Comparison of ENCODE assay signal across 17 cellular contexts in genomic region chr11:8715501-8715900, GRCh38. TPM values are rescaled to one million over a fixed set of nuclear protein-coding genes. Genes with fewer than 3 reads are reported as not detected.
DNase-seq lines count a peak whose midpoint lies in the region; ATAC-seq and TF ChIP-seq lines count a peak whose summit lies in the region.
"Had no signal": no experiment of that assay in that cellular context is flagged by ENCODE, and none has a peak within 500 bp of the region (broad histone marks: within the 10 kb centered on the region; RNA-seq: fewer than 3 reads in every experiment).

No MANE protein-coding gene starts in this region.

- no peak for TF ChIP-seq POLR2A in adrenal gland (IDR thresholded peaks at IDR 0.05)
- no peak for TF ChIP-seq POLR2A in esophagus muscularis mucosa (IDR thresholded peaks at IDR 0.05; ENCODE audit: low read depth)
- no peak for TF ChIP-seq POLR2A in tibial nerve (IDR thresholded peaks at IDR 0.05)

- H3K27me3 ChIP-seq in adrenal gland (no peaks in the 10 kb centered on the region), esophagus muscularis mucosa (no peaks in the 10 kb centered on the region), neutrophil (no peaks in the 10 kb centered on the region), tibial nerve (no peaks in the 10 kb centered on the region)

- intact Hi-C loops in adrenal gland (cut with DNase I) = no loop called here
- intact Hi-C loops in esophagus muscularis mucosa (cut with DNase I) = no loop called here

- H3K36me3 ChIP-seq in adrenal gland (replicated peaks in 1 of 2) = peaks cover 0 to 53% of the 10 kb centered on the region in 2 donors
- peaks cover 5 to 62% (median 46%) of the 10 kb centered on the region in 4 donors for H3K36me3 ChIP-seq in esophagus muscularis mucosa
- H3K36me3 ChIP-seq in neutrophil = no peaks in the 10 kb centered on the region
- H3K36me3 ChIP-seq in tibial nerve = peaks cover 0 to 56% (median 0%) of the 10 kb centered on the region in 3 donors

- DNase-seq in adrenal gland = peak in 6 of 7 donors; percentile 36 to 71 (median 66)
- DNase-seq in esophagus muscularis mucosa (ENCODE audit: extremely low spot score) = no peak
- peak in 1 of 2 donors; percentile 19 for DNase-seq in tibial nerve (ENCODE audit: low spot score in 2 of 2)
- no peak for DNase-seq in pons (ENCODE audit: low spot score)
- no peak for DNase-seq in activated CD4-positive, CD25-positive, alpha-beta regulatory T cell treated with anti-CD3 and anti-CD28 coated beads, Interleukin-2, amount 50 U/mL, for 72 hours
- DNase-seq: activated CD4-positive, alpha-beta T cell treated with anti-CD3 and anti-CD28 coated beads for 1 hour; central memory CD4-positive, alpha-beta T cell; islet precursor cell; NCI-H1694 treated with DMSO at 0.1 percent for 48 hours; NCI-H526; T-cell had no signal

- WGBS in adrenal gland, 4 donors = 62 to 74% (median 65%) methylated on average over 11 to 15 of the region's 15 CpGs
- 46% methylated on average over 11 of the region's 15 CpGs for WGBS in esophagus muscularis mucosa
- WGBS in tibial nerve, 2 donors = 59 to 65% methylated on average over 8 to 15 of the region's 15 CpGs

- H3K4me1 ChIP-seq in adrenal gland (replicated peaks in 1 of 2) = peaks cover 46 to 55% of the 10 kb centered on the region in 2 donors
- peaks cover 67 to 100% (median 94%) of the 10 kb centered on the region in 4 donors for H3K4me1 ChIP-seq in esophagus muscularis mucosa
- H3K4me1 ChIP-seq in neutrophil (ENCODE audit: control insufficient read depth in 1 of 2, insufficient read depth in 1 of 2, low read depth in 1 of 2, low read length in 1 of 2) = peaks cover 8 to 9% of the 10 kb centered on the region in 2 experiments
- H3K4me1 ChIP-seq in tibial nerve = peaks cover 0 to 67% (median 46%) of the 10 kb centered on the region in 4 donors

- no peak for ATAC-seq in GM19035 (IDR thresholded peaks at IDR 0.05; ENCODE audit: unreplicated experiment)
- ATAC-seq: HCT116, Panc1, T-cell had no signal

- no peak for TF ChIP-seq EP300 in esophagus muscularis mucosa (IDR thresholded peaks at IDR 0.05)
- no peak for TF ChIP-seq EP300 in tibial nerve (IDR thresholded peaks at IDR 0.05)

- TF ChIP-seq CTCF in adrenal gland (IDR thresholded peaks at IDR 0.05) (no peak), esophagus muscularis mucosa (IDR thresholded peaks at IDR 0.05) (no peak), neutrophil (IDR thresholded peaks at IDR 0.05) (no peak), tibial nerve (IDR thresholded peaks at IDR 0.05) (no peak)

- H3K4me3 ChIP-seq in adrenal gland = no peak overlapping the region
- no peak overlapping the region for H3K4me3 ChIP-seq in esophagus muscularis mucosa
- no peak overlapping the region for H3K4me3 ChIP-seq in neutrophil (ENCODE audit: low read depth in 1 of 2, low read length in 1 of 2)
- no peak overlapping the region for H3K4me3 ChIP-seq in tibial nerve

- H3K27ac ChIP-seq in adrenal gland = peak overlapping the region in 3 of 5 donors; percentile 37 to 68 (median 54)
- peak overlapping the region; percentile 90 to 97 (median 93) for H3K27ac ChIP-seq in esophagus muscularis mucosa (replicated peaks in 1 of 4)
- peak overlapping the region; percentile 15 for H3K27ac ChIP-seq in neutrophil
- peak overlapping the region in 3 of 4 donors; percentile 32 to 92 (median 61) for H3K27ac ChIP-seq in tibial nerve
- H3K27ac ChIP-seq: C4-2B, epithelial cell of prostate had no signal

- H3K9me3 ChIP-seq in adrenal gland (replicated peaks in 1 of 3) = no peaks in the 10 kb centered on the region
- H3K9me3 ChIP-seq in esophagus muscularis mucosa = no peaks in the 10 kb centered on the region
- H3K9me3 ChIP-seq in neutrophil = no peaks in the 10 kb centered on the region
- H3K9me3 ChIP-seq in tibial nerve = no peaks in the 10 kb centered on the region

RNA-seq across cellular contexts. Expression of gene RPL27A, which starts 32.9 kb away (rescaled TPM):
- 1,000 to 10,000 TPM in 3 of 8 donors, 100 to 1,000 TPM in 5; 668 to 1,527 (median 930) TPM for total RNA-seq in adrenal gland
- polyA plus RNA-seq in adrenal gland = 1,000 to 10,000 TPM; 1,237 to 3,013 (median 2,638) TPM
- 1,000 to 10,000 TPM in 1 of 4 donors, 100 to 1,000 TPM in 3; 665 to 1,629 (median 791) TPM for total RNA-seq in esophagus muscularis mucosa
- 100 to 1,000 TPM; 800 to 945 (median 825) TPM for total RNA-seq in tibial nerve

RNA-seq across cellular contexts. Expression of gene TRIM66, which starts 33.0 kb away (rescaled TPM):
- 10 to 100 TPM in 4 of 8 donors, 1 to 10 TPM in 4; 6.6 to 18.4 (median 10.2) TPM for total RNA-seq in adrenal gland
- polyA plus RNA-seq in adrenal gland = 1 to 10 TPM; 3.6 to 9.9 (median 4.0) TPM
- 1 to 10 TPM; 2.2 to 5.4 (median 3.1) TPM for total RNA-seq in esophagus muscularis mucosa
- total RNA-seq in tibial nerve = 10 to 100 TPM in 3 of 4 donors, 1 to 10 TPM in 1; 7.1 to 26.5 (median 16.2) TPM

Comparison
In these comparisons a context has a peak if more than half of its experiments do, and no peak if none do; other contexts are left out.
1. DNase-seq: peak in adrenal gland (6 of 7); none in esophagus muscularis mucosa (single experiment), pons (single experiment) and activated CD4-positive, CD25-positive, alpha-beta regulatory T cell treated with anti-CD3 and anti-CD28 coated beads, Interleukin-2, amount 50 U/mL, for 72 hours (single experiment).
2. H3K27ac ChIP-seq: peak in every context shown above with its lines; median percentile 93 in esophagus muscularis mucosa; 61 in tibial nerve; 54 in adrenal gland; 15 in neutrophil.